ENCODE assay signal across 16 cellular contexts in the genomic region with DNA sequence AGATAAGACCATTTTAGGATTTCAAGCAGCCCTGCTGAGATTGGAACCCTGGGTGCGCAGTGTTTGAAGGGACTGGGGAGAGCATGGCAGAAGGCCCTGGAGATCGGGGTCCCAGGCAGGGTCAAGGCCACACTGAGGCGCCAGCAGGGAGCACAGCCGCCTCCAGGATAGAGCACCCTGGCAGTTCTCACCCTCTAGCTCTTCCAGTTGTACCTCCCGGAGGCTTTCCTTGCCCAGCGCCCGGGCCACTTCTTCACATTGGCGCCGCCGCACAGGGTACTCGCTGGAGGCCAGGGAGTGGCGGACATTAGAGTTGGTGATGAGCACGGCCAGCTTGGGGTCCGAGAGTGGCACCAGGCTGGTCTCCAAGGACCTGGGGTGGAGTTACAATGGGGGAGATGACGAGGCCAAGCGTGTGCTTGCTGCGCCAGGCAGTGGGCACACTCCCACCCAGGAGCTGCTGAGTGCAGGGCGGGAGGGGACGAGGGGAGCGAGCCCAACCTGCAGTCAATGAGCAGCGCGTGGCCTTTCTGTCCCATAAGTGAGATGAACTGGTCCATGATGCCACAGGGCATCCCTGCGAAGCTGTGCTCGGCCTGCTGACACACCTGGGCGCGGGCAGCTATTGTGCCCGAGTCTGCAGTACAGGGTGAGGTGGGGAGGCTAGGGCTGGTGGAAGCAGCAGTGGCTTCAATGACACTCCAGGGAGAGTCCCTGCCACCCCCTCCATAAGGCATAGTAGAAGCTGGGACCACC. TPM values are rescaled to one million over a fixed set of nuclear protein-coding genes. Genes with fewer than 3 reads are reported as not detected.
DNase-seq lines count a peak whose midpoint lies in the region; ATAC-seq, FAIRE-seq and TF ChIP-seq lines count a peak whose summit lies in the region.
"Had no signal": no experiment of that assay in that cellular context is flagged by ENCODE, and none has a peak within 500 bp of the region (broad histone marks: within the 10 kb centered on the region; RNA-seq: fewer than 3 reads in every experiment).

No MANE protein-coding gene starts in this region.

- H3K27ac Mint-ChIP-seq in MCF 10A (ENCODE audit: low read depth, unreplicated experiment): no peak overlapping the region
- no peak overlapping the region for H3K27ac Mint-ChIP-seq in T-helper 17 cell
- H3K27ac Mint-ChIP-seq in stimulated activated effector memory CD8-positive, alpha-beta T cell treated with anti-CD3 and anti-CD28 coated beads, Interleukin-12 subunit alpha, Interleukin-12 subunit beta, amount 100 ng/mL, for 72 hours: peak overlapping the region; percentile 87

- 93% methylated on average over 27 of the region's 27 CpGs for WGBS in HepG2 (ENCODE audit: low lambda C conversion rate)

- peaks cover 7 to 10% of the 10 kb centered on the region in 2 donors for H3K4me1 ChIP-seq in breast epithelium
- H3K4me1 ChIP-seq in HepG2 (ENCODE audit: insufficient read depth, low read length): peaks cover 56% of the 10 kb centered on the region
- H3K4me1 ChIP-seq: prostate gland had no signal

- FAIRE-seq in HepG2 (lab: Jason Lieb, UNC): no peak
- FAIRE-seq: frontal cortex, GM12891 had no signal

- H3K4me1 Mint-ChIP-seq in MCF 10A (ENCODE audit: insufficient read depth, unreplicated experiment) (peaks cover 15% of the 10 kb centered on the region), T-helper 17 cell (peaks cover 11% of the 10 kb centered on the region)
- peaks cover 12% of the 10 kb centered on the region for H3K4me1 Mint-ChIP-seq in stimulated activated effector memory CD8-positive, alpha-beta T cell treated with anti-CD3 and anti-CD28 coated beads, Interleukin-12 subunit alpha, Interleukin-12 subunit beta, amount 100 ng/mL, for 72 hours

- H4K20me1 ChIP-seq in HepG2 (ENCODE audit: insufficient read depth, low read length): no peaks in the 10 kb centered on the region

- 0 out of 2 replicates have a peak overlapping the region, but pooled peaks have one; percentile 94 for H3K4me2 ChIP-seq in HepG2 (ENCODE audit: low read depth, low read length)

- POLR2A ChIA-PET in MCF 10A (lab: Yijun Ruan, JAX): interaction anchor here (0.7 to 8.0 kb wide), 15 partner anchors 9 to 113 kb away, joined by 3 to 153 read pairs (median 4); a partner anchor contains a TSS
- POLR2A ChIA-PET in HepG2 (lab: Yijun Ruan, JAX): interaction anchor here (1.1 to 8.2 kb wide), 5 partner anchors 8 to 93 kb away, joined by 3 to 390 read pairs (median 28); a partner anchor contains a TSS

- no peak overlapping the region for H3K9ac ChIP-seq in HepG2 (ENCODE audit: insufficient read depth, low read depth, low read length)

- H3K36me3 ChIP-seq in breast epithelium: no peaks in the 10 kb centered on the region
- H3K36me3 ChIP-seq in HepG2 (replicated peaks in 1 of 2; ENCODE audit: control insufficient read depth in 1 of 2, insufficient read depth in 2 of 2, low read length in 2 of 2): no peaks in the 10 kb centered on the region
- H3K36me3 ChIP-seq: prostate gland had no signal

- H3K36me3 Mint-ChIP-seq in MCF 10A (ENCODE audit: insufficient read depth, unreplicated experiment): peaks cover 51% of the 10 kb centered on the region
- no peaks in the 10 kb centered on the region for H3K36me3 Mint-ChIP-seq in T-helper 17 cell (ENCODE audit: low read depth)
- H3K36me3 Mint-ChIP-seq in stimulated activated effector memory CD8-positive, alpha-beta T cell treated with anti-CD3 and anti-CD28 coated beads, Interleukin-12 subunit alpha, Interleukin-12 subunit beta, amount 100 ng/mL, for 72 hours: peaks cover 13% of the 10 kb centered on the region

- DNase-seq in MCF 10A (ENCODE audit: unreplicated experiment): no peak
- DNase-seq in breast epithelium (ENCODE audit: low spot score in 2 of 2): no peak
- DNase-seq in T-helper 17 cell: no peak
- DNase-seq in HepG2 (ENCODE audit: low spot score): no peak
- DNase-seq in stimulated activated effector memory CD8-positive, alpha-beta T cell treated with anti-CD3 and anti-CD28 coated beads, Interleukin-12 subunit alpha, Interleukin-12 subunit beta, amount 100 ng/mL, for 72 hours (ENCODE audit: low spot score in 2 of 2): no peak
- DNase-seq in OCI-M2 (lab: John Stamatoyannopoulos, UW; ENCODE audit: unreplicated experiment): no peak
- no peak for DNase-seq in SW 1271 (lab: John Stamatoyannopoulos, UW)
- DNase-seq: activated effector memory CD4-positive, alpha-beta T cell treated with Interleukin-2 at 50 U/mL for 16 hours; EL; NCI-H1694; stimulated activated CD4-positive, alpha-beta T cell treated with anti-CD3 and anti-CD28 coated beads, Interleukin-15, amount 100 ng/mL, for 24 hours; testis had no signal

- TF ChIP-seq EP300 in HepG2 (IDR thresholded peaks at IDR 0.05; ENCODE audit: low read depth in 2 of 2, low read length in 2 of 2) (no peak), HepG2 (CRISPR knock-in tag; IDR thresholded peaks at IDR 0.05; ENCODE audit: borderline replicate concordance) (no peak)

- H2AFZ ChIP-seq in HepG2 (ENCODE audit: low read length): no peak overlapping the region

- no TSS peak for BruUV-seq in MCF 10A (replicated peaks; lab: Mats Ljungman, UMichigan)
- BruUV-seq in HepG2 (replicated peaks; lab: Mats Ljungman, UMichigan): no TSS peak

- H3K9me3 ChIP-seq in breast epithelium (no peaks in the 10 kb centered on the region), T-helper 17 cell (ENCODE audit: control insufficient read depth, low read length, poor library complexity, severe bottlenecking) (no peaks in the 10 kb centered on the region), HepG2 (ENCODE audit: low read length) (no peaks in the 10 kb centered on the region)
- H3K9me3 ChIP-seq: prostate gland, testis had no signal

- TF ChIP-seq RAD21 in HepG2 (CRISPR knock-in tag; IDR thresholded peaks at IDR 0.05): no peak

- H3K4me3 Mint-ChIP-seq in MCF 10A (ENCODE audit: unreplicated experiment): peak overlapping the region; percentile 29
- peak overlapping the region; percentile 50 for H3K4me3 Mint-ChIP-seq in T-helper 17 cell
- H3K4me3 Mint-ChIP-seq in stimulated activated effector memory CD8-positive, alpha-beta T cell treated with anti-CD3 and anti-CD28 coated beads, Interleukin-12 subunit alpha, Interleukin-12 subunit beta, amount 100 ng/mL, for 72 hours: peak overlapping the region; percentile 76

- CTCF ChIA-PET in MCF 10A (lab: Yijun Ruan, JAX) (interaction anchor here (0.5 to 3.3 kb wide), 9 partner anchors 10 to 134 kb away, joined by 3 to 16 read pairs (median 5); a partner anchor contains a TSS), HepG2 (lab: Yijun Ruan, JAX; ENCODE audit: low intra/inter-chr PET ratio, low total read pairs) (no interaction called here)

- no peaks in the 10 kb centered on the region for H3K9me3 Mint-ChIP-seq in MCF 10A (ENCODE audit: unreplicated experiment)
- H3K9me3 Mint-ChIP-seq in stimulated activated effector memory CD8-positive, alpha-beta T cell treated with anti-CD3 and anti-CD28 coated beads, Interleukin-12 subunit alpha, Interleukin-12 subunit beta, amount 100 ng/mL, for 72 hours: no peaks in the 10 kb centered on the region

- H3K79me2 ChIP-seq in HepG2 (ENCODE audit: insufficient read depth, low read length): no peaks in the 10 kb centered on the region

- H3K4me3 ChIP-seq in breast epithelium (no peak overlapping the region), HepG2 (replicated peaks in 1 of 3; ENCODE audit: insufficient read depth in 1 of 3, low read depth in 2 of 3, low read length in 3 of 3) (no peak overlapping the region)
- H3K4me3 ChIP-seq: prostate gland, testis had no signal

- in situ Hi-C loops in HepG2 (cut with HindIII; ENCODE audit: extremely low pct_ligation_motif_present, low pct_unique_long_range_greater_than_20kb): no loop called here

- H3K27me3 Mint-ChIP-seq in MCF 10A (ENCODE audit: insufficient read depth, unreplicated experiment): no peaks in the 10 kb centered on the region
- no peaks in the 10 kb centered on the region for H3K27me3 Mint-ChIP-seq in T-helper 17 cell

- TF ChIP-seq CTCF in MCF 10A (IDR thresholded peaks at IDR 0.05; ENCODE audit: unreplicated experiment): no peak
- TF ChIP-seq CTCF in breast epithelium (IDR thresholded peaks at IDR 0.05): no peak
- no peak for TF ChIP-seq CTCF in HepG2 (CRISPR knock-in tag; IDR thresholded peaks at IDR 0.05)

- TF ChIP-seq POLR2A in breast epithelium (IDR thresholded peaks at IDR 0.05) (no peak), HepG2 (IDR thresholded peaks at IDR 0.05; ENCODE audit: insufficient read depth in 1 of 2, low read depth in 2 of 2, low read length in 2 of 2) (no peak)

- H3K27me3 ChIP-seq in breast epithelium (no peaks in the 10 kb centered on the region), HepG2 (ENCODE audit: control insufficient read depth in 1 of 2, insufficient read depth in 2 of 2, low read length in 2 of 2) (no peaks in the 10 kb centered on the region)
- H3K27me3 ChIP-seq: testis had no signal

- intact Hi-C loops in MCF 10A (cut with micrococcal nuclease) (loop anchor here (5.0 kb wide), 1 partner anchor 245 kb away; no protein-coding TSS in a partner anchor), breast epithelium (cut with DNase I; ENCODE audit: low total_unique reads) (no loop called here), HepG2 (cut with micrococcal nuclease; ENCODE audit: unreplicated experiment) (no loop called here)

- no peak overlapping the region for H3K27ac ChIP-seq in breast epithelium
- peak overlapping the region; percentile 16 for H3K27ac ChIP-seq in HepG2 (ENCODE audit: extremely low read length, insufficient read depth, low read length)
- H3K27ac ChIP-seq: prostate gland, testis had no signal

- ATAC-seq in T-helper 17 cell (no peak), HepG2 (no peak), HG03442 (IDR thresholded peaks at IDR 0.05; ENCODE audit: unreplicated experiment) (no peak)
- ATAC-seq in stimulated activated effector memory CD8-positive, alpha-beta T cell treated with anti-CD3 and anti-CD28 coated beads, Interleukin-12 subunit alpha, Interleukin-12 subunit beta, amount 100 ng/mL, for 72 hours: no peak

RNA-seq across cellular contexts. Expression of a gene that starts 2.3 kb away (rescaled TPM):
- total RNA-seq in MCF 10A (2022): 8.7 and 9.8 TPM in 2 replicates
- 10 to 100 TPM; 21.9 to 32.1 (median 24.9) TPM for total RNA-seq in breast epithelium
- 1 to 10 TPM; 9.6 to 9.7 TPM for total RNA-seq in T-helper 17 cell
- total RNA-seq in HepG2 (2016; rRNA removed; fragmentation: Illumina TruSeq; extraction: Trizol): 93.6 and 95.6 TPM in 2 replicates
- total RNA-seq in HepG2 (2016; cell fraction: cytosol; rRNA removed; fragmentation: Illumina TruSeq; extraction: Trizol; ENCODE audit: low read depth): 31.6 and 39.5 TPM in 2 replicates
- 94.0 and 98.0 TPM in 2 replicates for total RNA-seq in HepG2 (2016; cell fraction: insoluble cytoplasmic fraction; rRNA removed; fragmentation: Illumina TruSeq; extraction: Trizol)
- 35.0 and 44.2 TPM in 2 replicates for total RNA-seq in HepG2 (2016; cell fraction: membrane; rRNA removed; fragmentation: Illumina TruSeq; extraction: Trizol)
- total RNA-seq in HepG2 (2016; cell fraction: nucleus; rRNA removed; fragmentation: Illumina TruSeq; extraction: Trizol): 44.3 and 48.9 TPM in 2 replicates
- 59.9 and 93.0 TPM in 2 replicates for polyA plus RNA-seq in HepG2 (2011; rRNA removed)
- polyA plus RNA-seq in HepG2 (2011; cell fraction: cytosol; rRNA removed): 65.7 and 112 TPM in 2 replicates
- polyA plus RNA-seq in HepG2 (2011; cell fraction: nucleus; rRNA removed): 162 and 164 TPM in 2 replicates
- polyA plus RNA-seq in HepG2 (2012): 57.4 and 59.7 TPM in 2 replicates
- 29.0 and 30.8 TPM in 2 replicates for polyA plus RNA-seq in HepG2 (2016; cell fraction: cytosol; fragmentation: Illumina TruSeq; extraction: Trizol; ENCODE audit: low read depth)
- polyA plus RNA-seq in HepG2 (2016; cell fraction: insoluble cytoplasmic fraction; fragmentation: Illumina TruSeq; extraction: Trizol; ENCODE audit: low read depth): 86.3 and 86.5 TPM in 2 replicates
- polyA plus RNA-seq in HepG2 (2016; cell fraction: membrane; fragmentation: Illumina TruSeq; extraction: Trizol; ENCODE audit: low read depth): 25.3 and 27.1 TPM in 2 replicates
- 72.3 and 78.9 TPM in 2 replicates for polyA plus RNA-seq in HepG2 (2016; cell fraction: nucleus; fragmentation: Illumina TruSeq; extraction: Trizol; ENCODE audit: insufficient read depth, low read depth)
- polyA minus RNA-seq in HepG2 (2011; rRNA and poly(A)+ RNA removed; ENCODE audit: low replicate concordance): 28.9 and 121 TPM in 2 replicates
- polyA minus RNA-seq in HepG2 (2011; cell fraction: cytosol; rRNA and poly(A)+ RNA removed): 45.9 and 49.6 TPM in 2 replicates
- polyA minus RNA-seq in HepG2 (2011; cell fraction: nucleus; rRNA and poly(A)+ RNA removed): 26.3 and 28.6 TPM in 2 replicates

RNA-seq across cellular contexts. Expression of a gene that starts 21.9 kb away (rescaled TPM):
- total RNA-seq in MCF 10A (2022): 12.3 and 16.0 TPM in 2 replicates
- 10 to 100 TPM; 18.7 to 43.3 (median 28.5) TPM for total RNA-seq in breast epithelium
- 10 to 100 TPM; 30.3 to 33.4 TPM for total RNA-seq in T-helper 17 cell
- total RNA-seq in HepG2 (2016; rRNA removed; fragmentation: Illumina TruSeq; extraction: Trizol): 28.6 and 33.0 TPM in 2 replicates
- total RNA-seq in HepG2 (2016; cell fraction: cytosol; rRNA removed; fragmentation: Illumina TruSeq; extraction: Trizol; ENCODE audit: low read depth): 37.2 and 44.0 TPM in 2 replicates
- total RNA-seq in HepG2 (2016; cell fraction: insoluble cytoplasmic fraction; rRNA removed; fragmentation: Illumina TruSeq; extraction: Trizol): 21.2 and 33.0 TPM in 2 replicates
- total RNA-seq in HepG2 (2016; cell fraction: membrane; rRNA removed; fragmentation: Illumina TruSeq; extraction: Trizol): 58.6 and 59.5 TPM in 2 replicates
- total RNA-seq in HepG2 (2016; cell fraction: nucleus; rRNA removed; fragmentation: Illumina TruSeq; extraction: Trizol): 38.6 and 43.6 TPM in 2 replicates
- polyA plus RNA-seq in HepG2 (2011; rRNA removed): 30.7 and 31.6 TPM in 2 replicates
- polyA plus RNA-seq in HepG2 (2011; cell fraction: cytosol; rRNA removed): 18.7 and 21.7 TPM in 2 replicates
- 50.0 and 56.4 TPM in 2 replicates for polyA plus RNA-seq in HepG2 (2011; cell fraction: nucleus; rRNA removed)
- 20.8 and 23.9 TPM in 2 replicates for polyA plus RNA-seq in HepG2 (2012)
- polyA plus RNA-seq in HepG2 (2016; cell fraction: cytosol; fragmentation: Illumina TruSeq; extraction: Trizol; ENCODE audit: low read depth): 55.3 and 62.7 TPM in 2 replicates
- 28.7 and 35.1 TPM in 2 replicates for polyA plus RNA-seq in HepG2 (2016; cell fraction: insoluble cytoplasmic fraction; fragmentation: Illumina TruSeq; extraction: Trizol; ENCODE audit: low read depth)
- 64.7 and 69.9 TPM in 2 replicates for polyA plus RNA-seq in HepG2 (2016; cell fraction: membrane; fragmentation: Illumina TruSeq; extraction: Trizol; ENCODE audit: low read depth)
- polyA plus RNA-seq in HepG2 (2016; cell fraction: nucleus; fragmentation: Illumina TruSeq; extraction: Trizol; ENCODE audit: insufficient read depth, low read depth): 52.8 and 60.0 TPM in 2 replicates
- polyA minus RNA-seq in HepG2 (2011; rRNA and poly(A)+ RNA removed; ENCODE audit: low replicate concordance): 24.3 and 28.1 TPM in 2 replicates
- polyA minus RNA-seq in HepG2 (2011; cell fraction: cytosol; rRNA and poly(A)+ RNA removed): 10.4 and 14.9 TPM in 2 replicates
- polyA minus RNA-seq in HepG2 (2011; cell fraction: nucleus; rRNA and poly(A)+ RNA removed): 78.9 and 91.3 TPM in 2 replicates

RNA-seq across cellular contexts. Expression of a gene that starts 41.4 kb away (rescaled TPM):
- 727 and 1,054 TPM in 2 replicates for total RNA-seq in MCF 10A (2022)
- total RNA-seq in breast epithelium: 100 to 1,000 TPM in 1 of 3 donors, 10 to 100 TPM in 1, 1 to 10 TPM in 1; 9.8 to 125 (median 67.2) TPM
- under 1 TPM in 1 of 2 donors, not detected in 1; 0.72 TPM for total RNA-seq in T-helper 17 cell
- total RNA-seq in HepG2 (2016; rRNA removed; fragmentation: Illumina TruSeq; extraction: Trizol): 4.0 and 6.9 TPM in 2 replicates
- total RNA-seq in HepG2 (2016; cell fraction: cytosol; rRNA removed; fragmentation: Illumina TruSeq; extraction: Trizol; ENCODE audit: low read depth): 9.2 and 10.4 TPM in 2 replicates
- total RNA-seq in HepG2 (2016; cell fraction: insoluble cytoplasmic fraction; rRNA removed; fragmentation: Illumina TruSeq; extraction: Trizol): 3.9 and 6.3 TPM in 2 replicates
- 10.1 and 14.6 TPM in 2 replicates for total RNA-seq in HepG2 (2016; cell fraction: membrane; rRNA removed; fragmentation: Illumina TruSeq; extraction: Trizol)
- 3.7 and 3.9 TPM in 2 replicates for total RNA-seq in HepG2 (2016; cell fraction: nucleus; rRNA removed; fragmentation: Illumina TruSeq; extraction: Trizol)
- polyA plus RNA-seq in HepG2 (2011; rRNA removed): 14.5 and 14.7 TPM in 2 replicates
- polyA plus RNA-seq in HepG2 (2011; cell fraction: cytosol; rRNA removed): 5.1 and 8.2 TPM in 2 replicates
- polyA plus RNA-seq in HepG2 (2011; cell fraction: nucleus; rRNA removed): 28.7 and 39.5 TPM in 2 replicates
- 13.2 and 14.2 TPM in 2 replicates for polyA plus RNA-seq in HepG2 (2012)
- 36.1 and 40.9 TPM in 2 replicates for polyA plus RNA-seq in HepG2 (2016; cell fraction: cytosol; fragmentation: Illumina TruSeq; extraction: Trizol; ENCODE audit: low read depth)
- 10.5 and 16.8 TPM in 2 replicates for polyA plus RNA-seq in HepG2 (2016; cell fraction: insoluble cytoplasmic fraction; fragmentation: Illumina TruSeq; extraction: Trizol; ENCODE audit: low read depth)
- 41.4 and 43.0 TPM in 2 replicates for polyA plus RNA-seq in HepG2 (2016; cell fraction: membrane; fragmentation: Illumina TruSeq; extraction: Trizol; ENCODE audit: low read depth)
- polyA plus RNA-seq in HepG2 (2016; cell fraction: nucleus; fragmentation: Illumina TruSeq; extraction: Trizol; ENCODE audit: insufficient read depth, low read depth): 20.5 and 28.1 TPM in 2 replicates
- 25.3 and 28.4 TPM in 2 replicates for polyA minus RNA-seq in HepG2 (2011; rRNA and poly(A)+ RNA removed; ENCODE audit: low replicate concordance)
- 8.4 and 12.7 TPM in 2 replicates for polyA minus RNA-seq in HepG2 (2011; cell fraction: cytosol; rRNA and poly(A)+ RNA removed)
- polyA minus RNA-seq in HepG2 (2011; cell fraction: nucleus; rRNA and poly(A)+ RNA removed): 3.2 and 6.3 TPM in 2 replicates
